In genomic region chr15:79089331-79089889, GRCh38 we compare ENCODE assay signal across 14 cellular contexts. TPM values are rescaled to one million over a fixed set of nuclear protein-coding genes. Genes with fewer than 3 reads are reported as not detected.
A peak's percentile ranks its signal among the peaks of the same experiment; 100 is the strongest.
DNase-seq lines count a peak whose midpoint lies in the region; ATAC-seq lines count a peak whose summit lies in the region.
"Had no signal": no experiment of that assay in that cellular context is flagged by ENCODE, and none has a peak within 500 bp of the region (broad histone marks: within the 10 kb centered on the region; RNA-seq: fewer than 3 reads in every experiment).

No MANE protein-coding gene starts in this region.

- no peak overlapping the region for H3K9ac ChIP-seq in HUES64 (ENCODE audit: low read depth, low read length)
- H3K9ac ChIP-seq: KMS-11 had no signal

- H3K4me3 ChIP-seq in HUES64 (ENCODE audit: low read length) (peak overlapping the region; percentile 65), iPS DF 6.9 (ENCODE audit: low read length) (peak overlapping the region; percentile 47; the same call in 1 of the 2 replicates)

- H3K4me1 ChIP-seq in HUES64 (ENCODE audit: insufficient read depth, low read length) (no peaks in the 10 kb centered on the region), iPS DF 6.9 (ENCODE audit: control insufficient read depth, insufficient read depth, low read length) (peaks cover 5% of the 10 kb centered on the region)

- H3K27me3 ChIP-seq in HUES64 (ENCODE audit: insufficient read depth, low read length) (peaks cover 99% of the 10 kb centered on the region), iPS DF 6.9 (ENCODE audit: control insufficient read depth, insufficient read depth, low read length) (peaks cover 71% of the 10 kb centered on the region)

- H3K27ac ChIP-seq in HUES64 (ENCODE audit: low read depth, low read length): no peak overlapping the region
- H3K27ac ChIP-seq in iPS DF 6.9 (ENCODE audit: low read length): no peak overlapping the region
- H3K27ac ChIP-seq: KMS-11, thoracic aorta had no signal

- ATAC-seq in HG02970 (IDR thresholded peaks at IDR 0.05; ENCODE audit: low FRiP score, unreplicated experiment) (no peak), GM19035 (IDR thresholded peaks at IDR 0.05; ENCODE audit: unreplicated experiment) (no peak)
- ATAC-seq: right cardiac atrium had no signal

- peak; percentile 54 for DNase-seq in GM03348 (ENCODE audit: low spot score)
- no peak for DNase-seq in iPS DF 6.9 (ENCODE audit: low read depth, low spot score)
- DNase-seq in retina: peak; percentile 76
- no peak for DNase-seq in NCI-H2029 (lab: John Stamatoyannopoulos, UW)
- no peak for DNase-seq in SIG-M5 treated with dmso at 0.1 percent for 504 hours (lab: John Stamatoyannopoulos, UW; ENCODE audit: unreplicated experiment)
- DNase-seq: Calu3; effector CD4-positive, alpha-beta T cell; NCI-H187 had no signal

- H3K9me3 ChIP-seq in HUES64 (ENCODE audit: insufficient read depth, low read depth, low read length) (no peaks in the 10 kb centered on the region), iPS DF 6.9 (ENCODE audit: control insufficient read depth, insufficient read depth, low read length) (no peaks in the 10 kb centered on the region)
- H3K9me3 ChIP-seq: thoracic aorta had no signal

- WGBS in HUES64: 2% methylated on average over 47 of the region's 47 CpGs
- no CpG with 5 or more reads among the region's 47 CpGs for WGBS in iPS DF 6.9 (ENCODE audit: insufficient coverage, insufficient read length)

- H3K36me3 ChIP-seq in HUES64 (ENCODE audit: insufficient read depth, low read length): no peaks in the 10 kb centered on the region
- H3K36me3 ChIP-seq in iPS DF 6.9 (ENCODE audit: control insufficient read depth, insufficient read depth, low read length): no peaks in the 10 kb centered on the region
- H3K36me3 ChIP-seq: thoracic aorta had no signal

RNA-seq across cellular contexts. Expression of gene RASGRF1, which starts 1.2 kb away (rescaled TPM):
- 0.20 TPM for polyA plus RNA-seq in HUES64 (2013, experiment 1 of 2)
- polyA plus RNA-seq in HUES64 (2013, experiment 2 of 2): 0.70 TPM

Comparison
In these comparisons a context has a peak if more than half of its experiments do, and no peak if none do; other contexts are left out.
1. DNase-seq: peak in GM03348 (single experiment) and retina (single experiment); none in iPS DF 6.9 (single experiment), NCI-H2029 (single experiment) and SIG-M5 treated with dmso at 0.1 percent for 504 hours (single experiment).